1 cellular context compared by ENCODE assay signal in genomic region chr19:2171349-2172145, GRCh38.
TF ChIP-seq lines count a peak whose summit lies in the region.

No MANE protein-coding gene starts in this region.

TF ChIP-seq in GM12878, 131 proteins besides CTCF, POLR2A, EP300 and RAD21 (continued from another document and continues in another):
- no peak; the same call in 1 of the 2 replicates for TF ChIP-seq ZBTB40 (IDR thresholded peaks at IDR 0.05; ENCODE audit: borderline replicate concordance)
- TF ChIP-seq CEBPB (IDR thresholded peaks at IDR 0.05; ENCODE audit: borderline replicate concordance in 1 of 2, low read depth in 2 of 2, low read length in 2 of 2), result no peak
- peak; percentile 100 for TF ChIP-seq RELA (IDR thresholded peaks at IDR 0.05; ENCODE audit: borderline replicate concordance, partially characterized antibody)
- TF ChIP-seq TCF3 (IDR thresholded peaks at IDR 0.05; ENCODE audit: borderline replicate concordance, insufficient read depth, low read depth, low read length), result peak; percentile 91
- TF ChIP-seq STAT1 (conservative IDR thresholded peaks at IDR 0.05), result no peak
- no peak; the same call in 1 of the 2 replicates for TF ChIP-seq MTA3 (IDR thresholded peaks at IDR 0.05; ENCODE audit: borderline replicate concordance, low read length)
- TF ChIP-seq CHD4 (IDR thresholded peaks at IDR 0.05), result no peak
- TF ChIP-seq ATF3 (IDR thresholded peaks at IDR 0.05; ENCODE audit: borderline replicate concordance, extremely low read depth, low read depth, low read length), result no peak
- peak; percentile 99 for TF ChIP-seq CBFB (IDR thresholded peaks at IDR 0.05; ENCODE audit: low read depth)
- no peak for TF ChIP-seq ZBTB33 (IDR thresholded peaks at IDR 0.05)
- peak; percentile 91 for TF ChIP-seq RELB (IDR thresholded peaks at IDR 0.05; ENCODE audit: low read depth)
- no peak for TF ChIP-seq IRF5 (IDR thresholded peaks at IDR 0.05; ENCODE audit: borderline replicate concordance)
- TF ChIP-seq CUX1 (IDR thresholded peaks at IDR 0.05; ENCODE audit: insufficient replicate concordance, low read depth, low read length), result peak; percentile 100
- no peak; the same call in 1 of the 2 replicates for TF ChIP-seq ZNF384 (IDR thresholded peaks at IDR 0.05; ENCODE audit: borderline replicate concordance, low read depth, low read length)
- TF ChIP-seq MEF2A (IDR thresholded peaks at IDR 0.05; ENCODE audit: insufficient read depth, low read depth, low read length), result peak; percentile 68
- TF ChIP-seq ZNF687 (IDR thresholded peaks at IDR 0.05), result peak; percentile 66
- TF ChIP-seq SIN3A (IDR thresholded peaks at IDR 0.05; ENCODE audit: low read depth, low read length), result peak; percentile 65; the same call in 1 of the 2 replicates
- peak; percentile 100 for TF ChIP-seq RB1 (IDR thresholded peaks at IDR 0.05; ENCODE audit: borderline replicate concordance)
- peak in 1 of 2 experiments; percentile 55; a peak in 2 of 4 replicates for TF ChIP-seq ETV6 (conservative IDR thresholded peaks at IDR 0.05 in 1 of 2, IDR thresholded peaks at IDR 0.05 in 1 of 2; ENCODE audit: borderline replicate concordance in 1 of 2, low read depth in 1 of 2)
- no peak for TF ChIP-seq SUZ12 (IDR thresholded peaks at IDR 0.05; ENCODE audit: unreplicated experiment)
- TF ChIP-seq HSF1 (IDR thresholded peaks at IDR 0.05; ENCODE audit: low read depth, low read length), result 0 out of 2 replicates have a peak, but pooled peaks have one; percentile 11
- TF ChIP-seq BMI1 (IDR thresholded peaks at IDR 0.05; ENCODE audit: borderline replicate concordance), result peak; percentile 15; the same call in 1 of the 2 replicates
- TF ChIP-seq PAX8 (IDR thresholded peaks at IDR 0.05), result no peak
- peak; percentile 12; the same call in 1 of the 2 replicates for TF ChIP-seq IRF3 (IDR thresholded peaks at IDR 0.05)
- no peak for TF ChIP-seq E2F8 (IDR thresholded peaks at IDR 0.05; ENCODE audit: low read depth, partially characterized antibody)
